ENCODE assay signal across 7 cellular contexts in the genomic region with DNA sequence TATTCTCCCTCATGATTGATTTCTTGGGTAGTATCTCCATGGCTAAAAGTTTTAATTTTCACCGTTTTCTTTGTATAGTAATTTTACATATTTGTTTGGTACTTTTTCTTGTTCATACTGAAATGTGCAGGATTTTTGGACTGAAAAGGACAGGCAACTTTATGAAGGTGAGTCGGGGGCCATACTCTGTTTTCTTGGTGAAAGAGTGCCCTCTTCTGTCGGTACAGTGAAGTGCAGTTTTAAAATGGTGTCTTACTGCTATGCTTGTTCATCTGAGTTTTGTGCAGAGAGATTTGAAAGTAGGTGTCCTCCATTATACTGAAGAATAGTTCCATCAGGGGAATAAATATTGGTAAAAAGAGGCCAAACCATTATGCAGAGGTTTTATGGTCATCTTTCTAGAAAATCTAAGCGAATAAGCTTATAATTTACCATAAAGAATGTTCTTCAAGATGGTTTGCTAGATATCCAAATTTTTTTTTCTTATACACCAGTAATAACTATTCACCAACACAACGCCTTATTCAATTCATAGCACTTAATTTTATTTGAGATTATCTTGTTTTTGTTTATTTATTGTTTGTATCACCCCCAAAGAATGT. TPM values are rescaled to one million over a fixed set of nuclear protein-coding genes. Genes with fewer than 3 reads are reported as not detected.
A peak's percentile ranks its signal among the peaks of the same experiment; 100 is the strongest.
DNase-seq lines count a peak whose midpoint lies in the region; ATAC-seq lines count a peak whose summit lies in the region.

No MANE protein-coding gene starts in this region.

- peaks cover 40% of the 10 kb centered on the region for H3K27me3 Mint-ChIP-seq in T-helper 17 cell

- H3K9me3 ChIP-seq in adipocyte (ENCODE audit: control insufficient read depth, low read length), result no peaks in the 10 kb centered on the region
- no peaks in the 10 kb centered on the region for H3K9me3 ChIP-seq in T-helper 17 cell (ENCODE audit: control insufficient read depth, low read length, poor library complexity, severe bottlenecking)

- no peaks in the 10 kb centered on the region for H3K36me3 ChIP-seq in adipocyte (ENCODE audit: control insufficient read depth, insufficient read depth, low read length, severe bottlenecking)

- no peaks in the 10 kb centered on the region for H3K4me1 Mint-ChIP-seq in T-helper 17 cell

- no peak overlapping the region for H3K27ac Mint-ChIP-seq in T-helper 17 cell

- no peak overlapping the region for H3K4me3 Mint-ChIP-seq in T-helper 17 cell

- H3K9ac ChIP-seq in adipocyte (ENCODE audit: low read length), result peak overlapping the region; percentile 39

- H3K4me3 ChIP-seq in adipocyte (ENCODE audit: low read length), result no peak overlapping the region

- H3K27me3 ChIP-seq in adipocyte (replicated peaks; ENCODE audit: control insufficient read depth, insufficient read depth, low read length), result no peaks in the 10 kb centered on the region

- peak; percentile 81 for ATAC-seq in GM21381 (IDR thresholded peaks at IDR 0.05; ENCODE audit: unreplicated experiment)
- no peak for ATAC-seq in T-helper 17 cell

- DNase-seq in ELF-1 (ENCODE audit: low read depth, low spot score), result peak; percentile 56
- DNase-seq in NCI-H1092 treated with DMSO at 0.1 percent for 48 hours (lab: John Stamatoyannopoulos, UW), result peak; percentile 47
- DNase-seq in adipocyte (ENCODE audit: low read depth), result peak; percentile 75
- DNase-seq in kidney glomerular epithelial cell (lab: John Stamatoyannopoulos, UW), result peak; percentile 27
- DNase-seq in T-helper 17 cell, result no peak
- no peak for DNase-seq in activated T-cell treated with anti-CD3 and anti-CD28 coated beads, Interleukin-2, amount 50 U/mL, for 48 hours

- H3K4me1 ChIP-seq in adipocyte (ENCODE audit: control insufficient read depth, insufficient read depth, low read length), result peaks cover 26% of the 10 kb centered on the region

- H3K36me3 Mint-ChIP-seq in T-helper 17 cell (ENCODE audit: low read depth), result no peaks in the 10 kb centered on the region

RNA-seq across cellular contexts. Expression of a gene that starts 8.7 kb away (rescaled TPM):
- not detected for total RNA-seq in T-helper 17 cell

RNA-seq across cellular contexts. Expression of a gene that starts 36.3 kb away (rescaled TPM):
- not detected for total RNA-seq in T-helper 17 cell

Comparison
In these comparisons a context has a peak if more than half of its experiments do, and no peak if none do; other contexts are left out.
1. DNase-seq: peak in ELF-1 (single experiment), NCI-H1092 treated with DMSO at 0.1 percent for 48 hours (single experiment), adipocyte (single experiment) and kidney glomerular epithelial cell (single experiment); none in T-helper 17 cell (0 of 3) and activated T-cell treated with anti-CD3 and anti-CD28 coated beads, Interleukin-2, amount 50 U/mL, for 48 hours (0 of 2).